21 cellular contexts compared by ENCODE assay signal in the genomic region with DNA sequence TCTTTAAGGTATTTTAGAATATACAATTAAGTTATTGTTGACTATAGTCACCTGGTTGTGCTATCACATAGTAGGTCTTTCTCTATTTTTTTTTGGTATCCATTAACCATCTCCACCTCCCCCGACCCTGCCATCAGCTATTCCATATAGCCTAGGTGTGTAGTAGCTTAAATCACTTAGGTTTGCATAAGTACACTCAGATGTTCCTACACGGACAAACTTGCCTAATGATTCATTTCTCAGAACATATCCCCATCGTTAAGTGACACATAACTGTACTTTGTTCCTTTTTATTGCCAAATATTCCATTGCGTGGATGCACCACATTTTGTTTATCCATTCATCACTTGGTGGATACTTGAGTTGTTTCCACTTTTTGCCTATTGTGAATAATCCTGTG.
"Had no signal": no experiment of that assay in that cellular context is flagged by ENCODE, and none has a peak within 500 bp of the region (broad histone marks: within the 10 kb centered on the region; RNA-seq: fewer than 3 reads in every experiment).

No MANE protein-coding gene starts in this region.

- H3K4me3 Mint-ChIP-seq: activated CD4-positive, alpha-beta T cell treated with anti-CD3 and anti-CD28 coated beads, Interleukin-2, amount 10 ng/mL, durations not matched to agents 24 days and 14 days; activated CD8-positive, alpha-beta T cell treated with anti-CD3 and anti-CD28 coated beads for 36 hours; dendritic cell treated with granulocyte-macrophage colony-stimulating factor and Interleukin-4, amounts not matched to agents 40 ng/mL and 50 ng/mL, for 4 days; naive thymus-derived CD4-positive, alpha-beta T cell; neural progenitor cell had no signal

- H3K9me3 Mint-ChIP-seq: activated CD4-positive, alpha-beta T cell treated with anti-CD3 and anti-CD28 coated beads, Interleukin-2, amount 10 ng/mL, durations not matched to agents 24 days and 14 days; activated CD8-positive, alpha-beta T cell treated with anti-CD3 and anti-CD28 coated beads for 36 hours; activated T-helper 2 cell treated with anti-CD3 and anti-CD28 coated beads, Interferon-gamma antibody, Interleukin-2, Interleukin-4, amounts not matched to agents 10 μg/mL and 5 μg/mL and 100 μg/mL, durations not matched to agents 14 hours and 24 hours and 36 hours; dendritic cell treated with granulocyte-macrophage colony-stimulating factor and Interleukin-4, amounts not matched to agents 40 ng/mL and 50 ng/mL, for 4 days; neural progenitor cell had no signal

- DNase-seq: activated CD8-positive, alpha-beta T cell treated with anti-CD3 and anti-CD28 coated beads for 36 hours; activated naive CD4-positive, alpha-beta T cell treated with Interleukin-2 at 50 U/mL for 16 hours; activated T-cell treated with anti-CD3 and anti-CD28 coated beads, Interleukin-2, amount 50 U/mL, for 1 hour; effector memory CD4-positive, alpha-beta T cell; heart left ventricle; left ventricle myocardium inferior; naive thymus-derived CD4-positive, alpha-beta T cell; stimulated activated CD4-positive, alpha-beta T cell treated with anti-CD3 and anti-CD28 coated beads, Interleukin-12 subunit alpha, Interleukin-12 subunit beta, amount 100 ng/mL, for 4 hours; stimulated activated CD4-positive, alpha-beta T cell treated with anti-CD3 and anti-CD28 coated beads, Interleukin-1b, Interleukin-23, amount 100 ng/mL, for 48 hours; stimulated activated CD8-positive, alpha-beta memory T cell treated with anti-CD3 and anti-CD28 coated beads, Interleukin-4, amount 100 ng/mL, for 48 hours; stimulated activated naive CD4-positive, alpha-beta T cell; T-helper 1 cell; T1000 had no signal

- ATAC-seq: activated CD8-positive, alpha-beta T cell treated with anti-CD3 and anti-CD28 coated beads for 36 hours; gastroesophageal sphincter; heart left ventricle; naive thymus-derived CD4-positive, alpha-beta T cell had no signal

- H3K27ac Mint-ChIP-seq: activated CD4-positive, alpha-beta T cell treated with anti-CD3 and anti-CD28 coated beads, Interleukin-2, amount 10 ng/mL, durations not matched to agents 24 days and 14 days; activated CD8-positive, alpha-beta T cell treated with anti-CD3 and anti-CD28 coated beads for 36 hours; activated T-helper 2 cell treated with anti-CD3 and anti-CD28 coated beads, Interferon-gamma antibody, Interleukin-2, Interleukin-4, amounts not matched to agents 10 μg/mL and 5 μg/mL and 100 μg/mL, durations not matched to agents 14 hours and 24 hours and 36 hours; dendritic cell treated with granulocyte-macrophage colony-stimulating factor and Interleukin-4, amounts not matched to agents 40 ng/mL and 50 ng/mL, for 4 days; naive thymus-derived CD4-positive, alpha-beta T cell; neural progenitor cell; progenitor cell of endocrine pancreas had no signal

- H3K9me3 ChIP-seq: gastroesophageal sphincter, heart left ventricle, left ventricle myocardium inferior, tibial nerve, vagina had no signal

- H3K27me3 Mint-ChIP-seq: activated CD4-positive, alpha-beta T cell treated with anti-CD3 and anti-CD28 coated beads, Interleukin-2, amount 10 ng/mL, durations not matched to agents 24 days and 14 days; activated CD8-positive, alpha-beta T cell treated with anti-CD3 and anti-CD28 coated beads for 36 hours; dendritic cell treated with granulocyte-macrophage colony-stimulating factor and Interleukin-4, amounts not matched to agents 40 ng/mL and 50 ng/mL, for 4 days; naive thymus-derived CD4-positive, alpha-beta T cell; progenitor cell of endocrine pancreas had no signal

- H3K4me3 ChIP-seq: gastroesophageal sphincter, heart left ventricle, left ventricle myocardium inferior, neural progenitor cell, tibial nerve, vagina had no signal
